In the genomic region with DNA sequence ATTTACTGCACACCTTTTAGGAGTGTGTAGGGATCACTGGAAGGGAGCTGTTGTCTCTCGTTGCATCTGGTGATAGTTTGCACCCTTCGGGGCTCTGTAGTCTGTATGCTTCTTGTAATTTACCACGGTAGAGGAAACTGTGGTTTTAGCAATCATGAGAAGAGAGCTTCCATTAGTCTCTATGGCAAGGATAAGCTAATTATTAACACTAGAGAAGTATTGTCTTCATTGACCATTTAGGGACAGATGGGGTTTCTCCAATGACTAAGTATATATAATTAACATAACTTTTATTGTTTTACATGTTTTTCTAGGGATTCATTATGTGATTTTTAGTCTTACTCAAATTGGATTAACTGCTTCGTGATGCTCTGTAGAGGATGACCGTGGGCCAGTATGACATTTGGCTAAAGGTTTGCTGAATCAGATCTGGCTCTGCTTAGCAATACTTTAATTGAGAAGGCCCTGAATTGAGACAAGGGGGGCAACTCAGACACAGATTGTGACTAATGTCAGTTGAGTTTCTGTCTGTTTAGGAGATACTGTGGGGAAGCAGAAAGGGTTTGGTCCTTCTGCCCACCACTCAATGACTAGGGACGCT, we compare ENCODE assay signal across 22 cellular contexts. TPM values are rescaled to one million over a fixed set of nuclear protein-coding genes. Genes with fewer than 3 reads are reported as not detected.
DNase-seq lines count a peak whose midpoint lies in the region; ATAC-seq, FAIRE-seq and TF ChIP-seq lines count a peak whose summit lies in the region.
"Had no signal": no experiment of that assay in that cellular context is flagged by ENCODE, and none has a peak within 500 bp of the region (broad histone marks: within the 10 kb centered on the region; RNA-seq: fewer than 3 reads in every experiment).

No MANE protein-coding gene starts in this region.

- peak; percentile 68 for ATAC-seq in GM19463 (IDR thresholded peaks at IDR 0.05; ENCODE audit: unreplicated experiment)
- peak; percentile 81 for ATAC-seq in HG03354 (IDR thresholded peaks at IDR 0.05; ENCODE audit: poor library complexity, severe bottlenecking, unreplicated experiment)
- ATAC-seq in GM12878, result peak; percentile 70
- no peak for ATAC-seq in left cardiac atrium
- ATAC-seq in GM21390 (IDR thresholded peaks at IDR 0.05; ENCODE audit: unreplicated experiment), result no peak

- SMC1A ChIA-PET in GM12878 (lab: Charles Lee; ENCODE audit: uncharacterized antibody, unreplicated experiment), result interaction anchor here (0.8 to 1.0 kb wide), 2 partner anchors 11 kb away, joined by 3 to 6 read pairs; no protein-coding TSS in a partner anchor

- H3K4me1 ChIP-seq in GM12878 (ENCODE audit: control insufficient read depth, insufficient read depth, low read length), result no peaks in the 10 kb centered on the region
- H3K4me1 ChIP-seq: uterus had no signal

- TF ChIP-seq RAD21 in GM12878 (IDR thresholded peaks at IDR 0.05; ENCODE audit: insufficient read depth, low read depth, low read length), result no peak

- no peaks in the 10 kb centered on the region for H3K36me3 ChIP-seq in GM12878 (ENCODE audit: control insufficient read depth in 2 of 2, insufficient read depth in 2 of 2, low read length in 1 of 2)
- H3K36me3 ChIP-seq: uterus had no signal

- no peaks in the 10 kb centered on the region for H3K9me3 ChIP-seq in GM12878 (replicated peaks; ENCODE audit: control insufficient read depth, insufficient read depth, low read length)
- H3K9me3 ChIP-seq: uterus had no signal

- H3K79me2 ChIP-seq in GM12878 (ENCODE audit: control insufficient read depth, insufficient read depth, low read length), result no peaks in the 10 kb centered on the region

- intact Hi-C loops in GM12878 (cut with micrococcal nuclease; ENCODE audit: unreplicated experiment) (no loop called here), left cardiac atrium (cut with DNase I) (no loop called here)

- no peak overlapping the region for H2AFZ ChIP-seq in GM12878 (ENCODE audit: control insufficient read depth, low read depth, low read length)

- in situ Hi-C loops in GM12878 (cut with MboI), result no loop called here

- H3K4me3 ChIP-seq in GM12878, result no peak overlapping the region
- H3K4me3 ChIP-seq: uterus had no signal

- under 1% methylated on average over 6 of the region's 6 CpGs for WGBS in GM12878 (ENCODE audit: insufficient coverage, insufficient replicate concordance, low lambda C conversion rate, missing lambda C conversion rate)

- no peak overlapping the region for H3K27ac ChIP-seq in GM12878 (ENCODE audit: control insufficient read depth, insufficient read depth)
- H3K27ac ChIP-seq: uterus had no signal

- no peaks in the 10 kb centered on the region for H4K20me1 ChIP-seq in GM12878 (ENCODE audit: control insufficient read depth, insufficient read depth)

- no TSS peak for BruUV-seq in GM12878 (replicated peaks; lab: Mats Ljungman, UMichigan)

- POLR2A ChIA-PET in GM12878 (lab: Charles Lee), result interaction anchor here (0.8 kb wide), 1 partner anchor 38 kb away, joined by 3 read pairs; no protein-coding TSS in a partner anchor

- H3K4me2 ChIP-seq in GM12878 (ENCODE audit: control insufficient read depth, insufficient read depth), result no peak overlapping the region

- DNase-seq in GM18507 (ENCODE audit: extremely low spot score, insufficient read length, low read depth) (peak; percentile 11), GM12878 (ENCODE audit: low read depth, low spot score) (no peak), anterior cingulate cortex (lab: John Stamatoyannopoulos, UW) (no peak), left cardiac atrium (no peak), NCI-H2196 treated with DMSO at 0.1 percent for 48 hours (lab: John Stamatoyannopoulos, UW; ENCODE audit: unreplicated experiment) (no peak)
- DNase-seq: activated CD4-positive, alpha-beta T cell treated with anti-CD3 and anti-CD28 coated beads for 4 hours; activated naive CD4-positive, alpha-beta T cell treated with anti-CD3 and anti-CD28 coated beads, Interleukin-2, amount 50 U/mL, for 16 hours; CD8-positive, alpha-beta memory T cell; EL; hippocampal formation; NCI-H187 treated with DMSO at 0.1 percent for 48 hours; stimulated activated naive CD4-positive, alpha-beta T cell treated with Interleukin-2 at 50 U/mL for 16 hours; uterus had no signal

- TF ChIP-seq EP300 in GM12878 (IDR thresholded peaks at IDR 0.05; ENCODE audit: borderline replicate concordance in 1 of 2, control insufficient read depth in 1 of 2, low read depth in 2 of 2, low read length in 2 of 2), result no peak

- CTCF ChIA-PET in GM12878 (lab: Yijun Ruan, JAX), result interaction anchor here (1.1 to 3.1 kb wide), 3 partner anchors 9 to 82 kb away, joined by 3 to 23 read pairs (median 3); no protein-coding TSS in a partner anchor

- RAD21 ChIA-PET in GM12878 (lab: Charles Lee; ENCODE audit: unreplicated experiment), result interaction anchor here (0.8 kb wide), 1 partner anchor 22 kb away, joined by 3 read pairs; no protein-coding TSS in a partner anchor

- no peak for TF ChIP-seq CTCF in GM12878 (IDR thresholded peaks at IDR 0.05 in 2 of 3, conservative IDR thresholded peaks at IDR 0.05 in 1 of 3; ENCODE audit: control insufficient read depth in 2 of 3, extremely low read depth in 1 of 3, insufficient read depth in 1 of 3, low read depth in 3 of 3, low read length in 3 of 3)

- FAIRE-seq in GM18507 (lab: Jason Lieb, UNC), result peak; percentile 58
- no peak for FAIRE-seq in GM12878 (lab: Jason Lieb, UNC)

- no peak for TF ChIP-seq POLR2A in GM12878 (IDR thresholded peaks at IDR 0.05; ENCODE audit: low read depth, low read length)

- H3K27me3 ChIP-seq in GM12878 (replicated peaks in 1 of 2; ENCODE audit: control insufficient read depth in 2 of 2, insufficient read depth in 2 of 2, low read length in 1 of 2), result no peaks in the 10 kb centered on the region; a peak in 3 of 4 replicates
- H3K27me3 ChIP-seq: uterus had no signal

- no peak overlapping the region for H3K9ac ChIP-seq in GM12878 (ENCODE audit: control insufficient read depth, insufficient read depth, low read length)

TF ChIP-seq in GM12878, 131 proteins besides CTCF, POLR2A, EP300 and RAD21:
- TF ChIP-seq ZBED1 (IDR thresholded peaks at IDR 0.05; ENCODE audit: borderline replicate concordance), result no peak
- no peak for TF ChIP-seq CHD2 (IDR thresholded peaks at IDR 0.05; ENCODE audit: borderline replicate concordance, low read depth, low read length)
- no peak for TF ChIP-seq HDAC6 (IDR thresholded peaks at IDR 0.05; ENCODE audit: unreplicated experiment)
- TF ChIP-seq MEF2B (IDR thresholded peaks at IDR 0.05; ENCODE audit: partially characterized antibody, poor library complexity, severe bottlenecking), result no peak
- no peak for TF ChIP-seq PAX5 (IDR thresholded peaks at IDR 0.05; ENCODE audit: borderline replicate concordance, low read depth, low read length)
- no peak for TF ChIP-seq RELA (IDR thresholded peaks at IDR 0.05; ENCODE audit: borderline replicate concordance, partially characterized antibody)
- TF ChIP-seq TAF1 (IDR thresholded peaks at IDR 0.05; ENCODE audit: borderline replicate concordance, low read depth, low read length), result no peak
- TF ChIP-seq POLR2AphosphoS5 (IDR thresholded peaks at IDR 0.05; ENCODE audit: low read length), result no peak

RNA-seq across cellular contexts. Expression of a gene that starts 8.7 kb away (rescaled TPM):
- total RNA-seq in GM12878 (2013; cell fraction: nucleolus; rRNA removed), result not detected in 2 replicates
- total RNA-seq in GM12878 (2014; rRNA removed) (under 0.01 and 0.06 TPM in 2 replicates), GM12878 (2014; rRNA removed; fragmentation: Illumina TruSeq; extraction: Trizol) (not detected in 2 replicates), GM12878 (2021) (not detected in 2 replicates), left cardiac atrium (under 1 TPM; 0.13 to 0.47 TPM)
- polyA plus RNA-seq in GM12878 (2011; ENCODE audit: low read depth), result not detected
- polyA plus RNA-seq in GM12878 (2011; rRNA removed) (not detected in 2 replicates), GM12878 (2014; fragmentation: Illumina TruSeq; extraction: Trizol) (not detected in 2 replicates), GM12878 (2014; fragmentation: Nextera tagmentation; extraction: Ambion mirVana) (1 to 10 TPM in 1 of 2 experiments, under 1 TPM in 1; 0.75 to 1.1 TPM), GM12878 (2014; rRNA removed) (not detected in 2 replicates), GM12878 (2016; fragmentation: Nextera tagmentation; extraction: Ambion mirVana) (under 1 TPM; 0.13 to 0.25 TPM)
- polyA plus RNA-seq in GM12878 (2011; cell fraction: cytosol; rRNA removed), result 0.01 TPM in 1 of 2 replicates, not detected in the other
- polyA plus RNA-seq in GM12878 (2011; cell fraction: nucleus; rRNA removed), result 0.03 TPM in 1 of 2 replicates, not detected in the other
- 0.03 and 0.14 TPM in 2 replicates for polyA plus RNA-seq in GM12878 (2012)
- polyA minus RNA-seq in GM12878 (2011; rRNA and poly(A)+ RNA removed), result not detected in 2 replicates
- polyA minus RNA-seq in GM12878 (2011; cell fraction: cytosol; rRNA and poly(A)+ RNA removed), result not detected in 2 replicates
- not detected in 2 replicates for polyA minus RNA-seq in GM12878 (2011; cell fraction: nucleus; rRNA and poly(A)+ RNA removed)
- total RNA-seq: HT1080, M059J had no signal

RNA-seq across cellular contexts. Expression of a gene that starts 52.3 kb away (rescaled TPM):
- total RNA-seq in GM12878 (2013; cell fraction: nucleolus; rRNA removed), result not detected in 2 replicates
- not detected in 2 replicates for total RNA-seq in GM12878 (2014; rRNA removed)
- total RNA-seq in GM12878 (2014; rRNA removed; fragmentation: Illumina TruSeq; extraction: Trizol), result not detected in 2 replicates
- not detected in 2 replicates for total RNA-seq in GM12878 (2021)
- not detected for polyA plus RNA-seq in GM12878 (2011; ENCODE audit: low read depth)
- polyA plus RNA-seq in GM12878 (2011; rRNA removed), result not detected in 2 replicates
- not detected in 2 replicates for polyA plus RNA-seq in GM12878 (2011; cell fraction: cytosol; rRNA removed)
- polyA plus RNA-seq in GM12878 (2011; cell fraction: nucleus; rRNA removed), result not detected in 2 replicates
- polyA plus RNA-seq in GM12878 (2012), result not detected in 2 replicates
- polyA plus RNA-seq in GM12878 (2014; fragmentation: Illumina TruSeq; extraction: Trizol), result not detected in 2 replicates
- not detected for polyA plus RNA-seq in GM12878 (2014; fragmentation: Nextera tagmentation; extraction: Ambion mirVana)
- not detected in 2 replicates for polyA plus RNA-seq in GM12878 (2014; rRNA removed)
- polyA plus RNA-seq in GM12878 (2016; fragmentation: Nextera tagmentation; extraction: Ambion mirVana), result not detected
- not detected in 2 replicates for polyA minus RNA-seq in GM12878 (2011; rRNA and poly(A)+ RNA removed)
- not detected in 2 replicates for polyA minus RNA-seq in GM12878 (2011; cell fraction: cytosol; rRNA and poly(A)+ RNA removed)
- polyA minus RNA-seq in GM12878 (2011; cell fraction: nucleus; rRNA and poly(A)+ RNA removed), result not detected in 2 replicates
- total RNA-seq in left cardiac atrium, result not detected
- total RNA-seq: CD8-positive, alpha-beta memory T cell; HT1080; M059J; mesothelial cell of epicardium; NCI-H460; neural crest cell; uterus had no signal
- polyA plus RNA-seq: AG04450; CD8-positive, alpha-beta memory T cell had no signal

Comparison
In these comparisons a context has a peak if more than half of its experiments do, and no peak if none do; other contexts are left out.
1. ATAC-seq: peak in GM19463 (single experiment), HG03354 (single experiment) and GM12878 (single experiment); none in left cardiac atrium (0 of 2) and GM21390 (single experiment).